In the genomic region with DNA sequence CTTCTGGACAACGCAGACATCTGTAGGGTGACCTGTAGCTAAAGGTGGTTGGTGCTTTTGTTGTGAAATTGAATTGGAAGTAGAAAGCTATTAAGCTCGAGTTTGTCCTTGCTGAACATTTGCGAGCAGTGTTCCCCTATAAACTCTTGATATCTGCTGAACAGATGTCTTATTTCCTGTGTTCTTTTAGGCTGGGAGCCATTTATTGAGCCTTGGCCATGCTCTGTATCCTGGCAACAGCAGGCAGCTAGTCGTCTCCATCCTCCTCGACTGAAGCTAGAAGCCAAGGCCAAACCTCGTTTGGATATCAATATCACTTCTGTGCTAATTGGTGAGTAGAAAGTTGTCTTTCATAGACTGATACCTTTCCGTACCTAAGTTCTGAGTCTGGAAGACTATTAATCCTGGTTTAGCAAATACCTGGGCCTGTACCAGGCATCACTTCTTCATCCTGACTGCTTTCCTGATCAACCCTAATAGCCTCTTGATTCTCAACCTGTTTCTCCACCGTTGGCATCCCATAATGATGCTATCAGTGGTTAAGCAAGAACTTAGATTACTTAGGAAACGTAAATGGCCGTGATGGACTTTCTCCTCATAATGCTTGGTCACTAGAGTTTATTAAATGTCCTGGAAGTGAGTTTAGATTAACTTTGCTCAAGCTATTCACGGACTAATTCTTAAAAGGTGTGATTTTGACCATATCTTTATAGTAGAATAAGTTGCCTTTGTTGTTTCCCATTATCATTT, we compare ENCODE assay signal across 16 cellular contexts.
"Had no signal": no experiment of that assay in that cellular context is flagged by ENCODE, and none has a peak within 500 bp of the region (broad histone marks: within the 10 kb centered on the region; RNA-seq: fewer than 3 reads in every experiment).

No MANE protein-coding gene starts in this region.

- H3K36me3 ChIP-seq: neural progenitor cell, ovary had no signal

- H3K9me3 ChIP-seq: left lung, ovary, tibial artery, vagina had no signal

- H3K4me1 ChIP-seq: left lung had no signal

- H3K27ac ChIP-seq: left lung, neural progenitor cell, tibial artery, vagina had no signal

- DNase-seq: activated CD4-positive, alpha-beta T cell treated with anti-CD3 and anti-CD28 coated beads for 4 hours; activated CD8-positive, alpha-beta memory T cell treated with anti-CD3 and anti-CD28 coated beads, Interleukin-2, amount 50 U/mL, for 48 hours; activated CD8-positive, alpha-beta T cell treated with anti-CD3 and anti-CD28 coated beads, Interleukin-2, amount 10 ng/mL, durations not matched to agents 7 days and 5 days; activated naive CD4-positive, alpha-beta T cell; central memory CD4-positive, alpha-beta T cell; cortex of kidney; effector memory CD4-positive, alpha-beta T cell; left lung; mesendoderm; stimulated activated CD4-positive, alpha-beta T cell treated with anti-CD3 and anti-CD28 coated beads, Interleukin-15, amount 100 ng/mL, for 24 hours; stimulated activated CD4-positive, alpha-beta T cell treated with anti-CD3 and anti-CD28 coated beads, Interleukin-4, amount 100 ng/mL, for 24 hours; T-helper 1 cell; tibial artery had no signal

- ATAC-seq: activated CD8-positive, alpha-beta T cell treated with anti-CD3 and anti-CD28 coated beads, Interleukin-2, amount 10 ng/mL, durations not matched to agents 7 days and 5 days; left lung had no signal

- H3K4me3 ChIP-seq: left lung, neural progenitor cell, ovary, tibial artery, vagina had no signal

- H3K27me3 ChIP-seq: left lung, neural progenitor cell, ovary, tibial artery, vagina had no signal
